Comparison of ENCODE assay signal across 21 cellular contexts in genomic region chr4:89860971-89861370, GRCh38. TPM values are rescaled to one million over a fixed set of nuclear protein-coding genes. Genes with fewer than 3 reads are reported as not detected.
DNase-seq lines count a peak whose midpoint lies in the region; ATAC-seq, FAIRE-seq and TF ChIP-seq lines count a peak whose summit lies in the region.
"Had no signal": no experiment of that assay in that cellular context is flagged by ENCODE, and none has a peak within 500 bp of the region (broad histone marks: within the 10 kb centered on the region; RNA-seq: fewer than 3 reads in every experiment).

No MANE protein-coding gene starts in this region.

- H3K27ac ChIP-seq in DND-41 (ENCODE audit: low read length), result no peak overlapping the region
- H3K27ac ChIP-seq in H1 (ENCODE audit: low read depth, low read length), result no peak overlapping the region
- no peak overlapping the region for H3K27ac ChIP-seq in mesendoderm (ENCODE audit: low read depth, low read length)
- H3K27ac ChIP-seq: 22Rv1, BLaER1, C4-2B had no signal

- no peaks in the 10 kb centered on the region for H3K79me2 ChIP-seq in DND-41 (ENCODE audit: insufficient read depth, low read length)
- no peaks in the 10 kb centered on the region for H3K79me2 ChIP-seq in Loucy (ENCODE audit: insufficient read depth, low read length)
- no peaks in the 10 kb centered on the region for H3K79me2 ChIP-seq in H1 (ENCODE audit: control insufficient read depth in 1 of 2, insufficient read depth in 2 of 2, low read length in 2 of 2)
- no peaks in the 10 kb centered on the region for H3K79me2 ChIP-seq in mesendoderm (ENCODE audit: control insufficient read depth, insufficient read depth, low read length)

- H4K5ac ChIP-seq in H1 (ENCODE audit: insufficient read length, low read depth, low read length) (no peak overlapping the region), mesendoderm (ENCODE audit: low read length) (no peak overlapping the region)

- CTCF ChIA-PET in H1 (lab: Charles Lee; ENCODE audit: partially characterized antibody), result interaction anchor here (0.6 to 1.2 kb wide), 2 partner anchors 8 to 1015 kb away, joined by 4 to 6 read pairs; no protein-coding TSS in a partner anchor

- no peak overlapping the region for H3K18ac ChIP-seq in H1 (ENCODE audit: extremely low read depth, low read length)
- no peak overlapping the region for H3K18ac ChIP-seq in mesendoderm (ENCODE audit: low read length)

- H3K9ac ChIP-seq in DND-41 (ENCODE audit: low read depth, low read length), result no peak overlapping the region
- H3K9ac ChIP-seq in Loucy (ENCODE audit: low read depth, low read length, poor library complexity, severe bottlenecking), result no peak overlapping the region
- no peak overlapping the region for H3K9ac ChIP-seq in H1 (replicated peaks in 1 of 4; ENCODE audit: extremely low read depth in 1 of 4, low read depth in 3 of 4, low read length in 3 of 4)
- H3K9ac ChIP-seq in mesendoderm (ENCODE audit: low read length), result no peak overlapping the region
- H3K9ac ChIP-seq: BLaER1 had no signal

- in situ Hi-C loops in HAP-1 (cut with MboI; ENCODE audit: low sequenced_read_pairs), result no loop called here

- no peak overlapping the region for H3K4ac ChIP-seq in H1 (replicated peaks; ENCODE audit: insufficient read length, low read depth, low read length)
- no peak overlapping the region for H3K4ac ChIP-seq in mesendoderm (ENCODE audit: low read depth, low read length)

- H3K9me3 ChIP-seq in DND-41 (ENCODE audit: insufficient read depth, low read length, severe bottlenecking), result peaks cover 4% of the 10 kb centered on the region
- H3K9me3 ChIP-seq in Loucy (ENCODE audit: insufficient read depth, low read depth, low read length), result no peaks in the 10 kb centered on the region; the same call in 1 of the 2 replicates
- H3K9me3 ChIP-seq in H1 (ENCODE audit: insufficient read depth in 2 of 2, low read depth in 1 of 2, low read length in 1 of 2), result peaks cover 9 to 10% of the 10 kb centered on the region in 2 experiments; a peak in 3 of 4 replicates
- H3K9me3 ChIP-seq in HAP-1, result no peaks in the 10 kb centered on the region
- H3K9me3 ChIP-seq: Caco-2 had no signal

- H4K20me1 ChIP-seq in DND-41 (ENCODE audit: insufficient read depth, low read length), result no peaks in the 10 kb centered on the region
- no peaks in the 10 kb centered on the region for H4K20me1 ChIP-seq in Loucy (ENCODE audit: insufficient read depth, low read length, poor library complexity, severe bottlenecking)
- no peaks in the 10 kb centered on the region for H4K20me1 ChIP-seq in H1 (replicated peaks in 1 of 2; ENCODE audit: control insufficient read depth in 1 of 2, insufficient read depth in 2 of 2, low read length in 2 of 2)
- H4K20me1 ChIP-seq: BLaER1 had no signal

- no peaks in the 10 kb centered on the region for H3K9me2 ChIP-seq in Loucy (replicated peaks; ENCODE audit: low read depth, low read length)

- no peak overlapping the region for H3K23ac ChIP-seq in H1 (ENCODE audit: insufficient read length)
- H3K23ac ChIP-seq in mesendoderm (ENCODE audit: low read length), result no peak overlapping the region

- no peaks in the 10 kb centered on the region for H3K4me1 ChIP-seq in DND-41 (ENCODE audit: insufficient read depth, low read length)
- peaks cover 23% of the 10 kb centered on the region for H3K4me1 ChIP-seq in Loucy (ENCODE audit: insufficient read depth, low read length, poor library complexity, severe bottlenecking)
- no peaks in the 10 kb centered on the region for H3K4me1 ChIP-seq in H1 (replicated peaks in 1 of 4; ENCODE audit: control insufficient read depth in 3 of 4, insufficient read depth in 4 of 4, low read length in 3 of 4)
- no peaks in the 10 kb centered on the region for H3K4me1 ChIP-seq in mesendoderm (ENCODE audit: control insufficient read depth, low read depth, low read length)
- no peaks in the 10 kb centered on the region for H3K4me1 ChIP-seq in HAP-1
- H3K4me1 ChIP-seq: BLaER1, Caco-2 had no signal

- H2BK12ac ChIP-seq in H1 (ENCODE audit: low read depth, low read length), result no peak overlapping the region

- TF ChIP-seq CTCF in DND-41 (IDR thresholded peaks at IDR 0.05; ENCODE audit: borderline replicate concordance, extremely low read depth, low read length, poor library complexity, severe bottlenecking) (no peak), Loucy (conservative IDR thresholded peaks at IDR 0.05; ENCODE audit: low read length) (no peak), H1 (IDR thresholded peaks at IDR 0.05; ENCODE audit: control extremely low read depth in 1 of 3, insufficient read depth in 1 of 3, low read depth in 1 of 3, low read length in 3 of 3) (no peak)

- 92% methylated on average over 5 of the region's 5 CpGs; no CpG with 5 or more reads in 1 of the 2 experiments for WGBS in H1 (ENCODE audit: extremely low coverage in 1 of 2, insufficient coverage in 1 of 2, insufficient read length in 1 of 2, insufficient replicate concordance in 2 of 2, low coverage in 1 of 2, low lambda C conversion rate in 2 of 2, missing lambda C conversion rate in 1 of 2), 2 experiments
- WGBS in mesendoderm (ENCODE audit: extremely low coverage, insufficient coverage, low lambda C conversion rate), result no CpG with 5 or more reads among the region's 5 CpGs

- no peaks in the 10 kb centered on the region for H3K36me3 ChIP-seq in DND-41 (ENCODE audit: insufficient read depth, low read length)
- H3K36me3 ChIP-seq in Loucy (ENCODE audit: insufficient read depth, low read length), result no peaks in the 10 kb centered on the region
- no peaks in the 10 kb centered on the region for H3K36me3 ChIP-seq in H1 (ENCODE audit: control insufficient read depth in 2 of 4, insufficient read depth in 4 of 4, low read length in 3 of 4)
- no peaks in the 10 kb centered on the region for H3K36me3 ChIP-seq in mesendoderm (ENCODE audit: control insufficient read depth, insufficient read depth, low read length)
- H3K36me3 ChIP-seq in HAP-1 (replicated peaks), result no peaks in the 10 kb centered on the region
- H3K36me3 ChIP-seq: BLaER1 had no signal

- H3K23me2 ChIP-seq in H1 (ENCODE audit: low read depth, low read length), result no peaks in the 10 kb centered on the region

- H3K4me3 ChIP-seq in DND-41 (ENCODE audit: low read depth in 1 of 2, low read length in 2 of 2) (no peak overlapping the region), Loucy (ENCODE audit: low read length, poor library complexity, severe bottlenecking) (no peak overlapping the region), H1 (ENCODE audit: extremely low read depth in 1 of 4, insufficient read depth in 2 of 4, low read depth in 3 of 4, low read length in 4 of 4) (no peak overlapping the region), mesendoderm (ENCODE audit: low read length) (no peak overlapping the region), HAP-1 (no peak overlapping the region)
- H3K4me3 ChIP-seq: BLaER1 had no signal

- no peak overlapping the region for H2BK20ac ChIP-seq in H1 (ENCODE audit: low read length)

- H3K4me2 ChIP-seq in DND-41 (ENCODE audit: insufficient read depth, low read length) (no peak overlapping the region), Loucy (ENCODE audit: low read depth, low read length, poor library complexity, severe bottlenecking) (no peak overlapping the region), H1 (ENCODE audit: insufficient read depth in 1 of 2, low read depth in 2 of 2, low read length in 2 of 2) (no peak overlapping the region), mesendoderm (ENCODE audit: low read length) (no peak overlapping the region)
- H3K4me2 ChIP-seq: BLaER1 had no signal

- H3K79me1 ChIP-seq in H1 (ENCODE audit: low read depth, low read length) (no peaks in the 10 kb centered on the region), mesendoderm (ENCODE audit: low read length) (no peaks in the 10 kb centered on the region)

- no peak overlapping the region for H2AK5ac ChIP-seq in H1 (ENCODE audit: low read depth, low read length)
- H2AK5ac ChIP-seq in mesendoderm (ENCODE audit: low read length), result no peak overlapping the region

- no peak for FAIRE-seq in H1 (lab: Jason Lieb, UNC)
- FAIRE-seq: GM12892 had no signal

- H2BK5ac ChIP-seq in H1 (ENCODE audit: low read depth, low read length) (no peak overlapping the region), mesendoderm (ENCODE audit: low read length) (no peak overlapping the region)

- H2AFZ ChIP-seq in DND-41 (ENCODE audit: low read depth, low read length), result 0 out of 2 replicates have a peak overlapping the region, but pooled peaks have one; percentile 8
- peak overlapping the region; percentile 25; the same call in 1 of the 2 replicates for H2AFZ ChIP-seq in Loucy (ENCODE audit: low read length)
- 0 out of 2 replicates have a peak overlapping the region, but pooled peaks have one; percentile 81 for H2AFZ ChIP-seq in H1 (ENCODE audit: low read length)

- no peaks in the 10 kb centered on the region for H3K27me3 ChIP-seq in DND-41 (ENCODE audit: insufficient read depth, low read length, poor library complexity)
- H3K27me3 ChIP-seq in Loucy (ENCODE audit: insufficient read depth, low read length, poor library complexity, severe bottlenecking), result no peaks in the 10 kb centered on the region
- H3K27me3 ChIP-seq in H1 (replicated peaks in 1 of 4; ENCODE audit: control insufficient read depth in 3 of 4, extremely low read depth in 1 of 4, insufficient read depth in 3 of 4, low read length in 3 of 4), result no peaks in the 10 kb centered on the region
- H3K27me3 ChIP-seq in mesendoderm (ENCODE audit: insufficient read depth, low read length, poor library complexity), result no peaks in the 10 kb centered on the region
- H3K27me3 ChIP-seq in HAP-1 (ENCODE audit: low read depth), result no peaks in the 10 kb centered on the region
- H3K27me3 ChIP-seq: BLaER1 had no signal

- DNase-seq in DND-41 (no peak), H1 (ENCODE audit: low read depth in 1 of 2, low spot score in 2 of 2) (no peak), mesendoderm (peak; percentile 21), HPDE6-E6E7 (ENCODE audit: extremely low spot score) (no peak), HAP-1 (ENCODE audit: low spot score in 2 of 2) (no peak), NCI-H524 treated with DMSO at 0.1 percent for 48 hours (lab: John Stamatoyannopoulos, UW) (no peak)
- DNase-seq: Caco-2; CD4-positive, CD25-positive, alpha-beta regulatory T cell; CD8-positive, alpha-beta T cell; DMS79; GOT3; H7 had no signal

- no peak for TF ChIP-seq RAD21 in H1 (IDR thresholded peaks at IDR 0.05 in 1 of 2, conservative IDR thresholded peaks at IDR 0.05 in 1 of 2; ENCODE audit: low read depth in 2 of 2, low read length in 2 of 2)

- H2BK15ac ChIP-seq in H1 (ENCODE audit: low read length) (no peak overlapping the region), mesendoderm (replicated peaks; ENCODE audit: low read depth) (no peak overlapping the region)

- no peak overlapping the region for H3K56ac ChIP-seq in H1 (replicated peaks; ENCODE audit: insufficient read length, low read depth, low read length)
- H3K56ac ChIP-seq in mesendoderm (ENCODE audit: low read length), result no peak overlapping the region

- H4K8ac ChIP-seq in H1 (ENCODE audit: extremely low read depth, insufficient read depth, low read length) (no peak overlapping the region), mesendoderm (ENCODE audit: low read depth, low read length) (no peak overlapping the region)

- H4K91ac ChIP-seq in H1 (replicated peaks; ENCODE audit: insufficient read length, low read length), result no peak overlapping the region

- no peak overlapping the region for H2BK120ac ChIP-seq in H1 (replicated peaks; ENCODE audit: low read depth, low read length)
- H2BK120ac ChIP-seq in mesendoderm (ENCODE audit: low read depth, low read length), result peak overlapping the region; percentile 28

- no peak for TF ChIP-seq POLR2A in H1 (IDR thresholded peaks at IDR 0.05; ENCODE audit: control extremely low read depth in 1 of 2, low read depth in 2 of 2, low read length in 2 of 2)

- ATAC-seq in DND-41 (ENCODE audit: insufficient read depth, low read depth), result no peak
- no peak for ATAC-seq in GM21737 (IDR thresholded peaks at IDR 0.05; ENCODE audit: unreplicated experiment)
- ATAC-seq: CD8-positive, alpha-beta T cell; HCT116 had no signal

- no peak for TF ChIP-seq EP300 in H1 (IDR thresholded peaks at IDR 0.05; ENCODE audit: borderline replicate concordance in 1 of 2, low read depth in 2 of 2, low read length in 2 of 2)

- no peaks in the 10 kb centered on the region for H3F3A ChIP-seq in Loucy (ENCODE audit: low read depth)

- POLR2A ChIA-PET in H1 (lab: Charles Lee; ENCODE audit: partially characterized antibody), result no interaction called here

- no peak overlapping the region for H3K14ac ChIP-seq in H1 (ENCODE audit: insufficient read length)

RNA-seq across cellular contexts. Expression of gene SNCA, which starts 24.0 kb away (rescaled TPM):
- total RNA-seq in H1 (2021; fragmentation: NEBNext Ultra II Directional; extraction: Animal tissue kit (Norgen Biotek cat#: 25700)), result 14.6 and 16.8 TPM in 2 replicates
- 4.8 and 8.5 TPM in 2 replicates for polyA plus RNA-seq in H1 (2011; rRNA removed)
- polyA plus RNA-seq in H1 (2011; cell fraction: cytosol; rRNA removed), result 12.3 TPM
- 4.4 TPM for polyA plus RNA-seq in H1 (2011; cell fraction: nucleus; rRNA removed)
- 19.4 to 22.7 TPM (median 21.1 TPM) in 4 replicates for polyA plus RNA-seq in H1 (2012, experiment 1 of 2)
- 4.4 TPM for polyA plus RNA-seq in H1 (2012, experiment 2 of 2)
- polyA plus RNA-seq in H1 (2013, experiment 1 of 2), result 10.0 TPM
- polyA plus RNA-seq in H1 (2013, experiment 2 of 2), result 9.7 TPM
- polyA minus RNA-seq in H1 (2011; rRNA and poly(A)+ RNA removed), result 6.2 and 9.7 TPM in 2 replicates
- 8.3 TPM for polyA minus RNA-seq in H1 (2011; cell fraction: cytosol; rRNA and poly(A)+ RNA removed)
- 14.4 TPM for polyA minus RNA-seq in H1 (2011; cell fraction: nucleus; rRNA and poly(A)+ RNA removed)
- 6.3 TPM for polyA plus RNA-seq in mesendoderm (2013, experiment 1 of 2)
- polyA plus RNA-seq in mesendoderm (2013, experiment 2 of 2), result 7.6 TPM
- total RNA-seq: CD8-positive, alpha-beta T cell had no signal

RNA-seq across cellular contexts. Expression of gene MMRN1, which starts 33.7 kb away (rescaled TPM):
- total RNA-seq in H1 (2021; fragmentation: NEBNext Ultra II Directional; extraction: Animal tissue kit (Norgen Biotek cat#: 25700)), result not detected in 2 replicates
- polyA plus RNA-seq in H1 (2011; rRNA removed), result 0.02 TPM in 1 of 2 replicates, not detected in the other
- 0.01 TPM for polyA plus RNA-seq in H1 (2011; cell fraction: cytosol; rRNA removed)
- polyA plus RNA-seq in H1 (2011; cell fraction: nucleus; rRNA removed), result not detected
- polyA plus RNA-seq in H1 (2012, experiment 1 of 2), result 0.07 to 0.18 TPM in 2 of 4 replicates, not detected in the others
- polyA plus RNA-seq in H1 (2012, experiment 2 of 2), result not detected
- not detected for polyA plus RNA-seq in H1 (2013, experiment 1 of 2)
- polyA plus RNA-seq in H1 (2013, experiment 2 of 2), result not detected
- polyA minus RNA-seq in H1 (2011; rRNA and poly(A)+ RNA removed), result 0.03 TPM in 1 of 2 replicates, not detected in the other
- polyA minus RNA-seq in H1 (2011; cell fraction: cytosol; rRNA and poly(A)+ RNA removed), result not detected
- polyA minus RNA-seq in H1 (2011; cell fraction: nucleus; rRNA and poly(A)+ RNA removed), result not detected
- not detected for polyA plus RNA-seq in mesendoderm (2013, experiment 1 of 2)
- not detected for polyA plus RNA-seq in mesendoderm (2013, experiment 2 of 2)
- total RNA-seq: Caco-2; CD8-positive, alpha-beta T cell; Daoy had no signal
- polyA plus RNA-seq: AG04450 had no signal

Comparison
In these comparisons a context has a peak if more than half of its experiments do, and no peak if none do; other contexts are left out.
1. H2AFZ ChIP-seq: peak in every context shown above with its lines; median percentile 81 in H1; 25 in Loucy; 8 in DND-41.